ENCODE assay signal across 15 cellular contexts in the genomic region with DNA sequence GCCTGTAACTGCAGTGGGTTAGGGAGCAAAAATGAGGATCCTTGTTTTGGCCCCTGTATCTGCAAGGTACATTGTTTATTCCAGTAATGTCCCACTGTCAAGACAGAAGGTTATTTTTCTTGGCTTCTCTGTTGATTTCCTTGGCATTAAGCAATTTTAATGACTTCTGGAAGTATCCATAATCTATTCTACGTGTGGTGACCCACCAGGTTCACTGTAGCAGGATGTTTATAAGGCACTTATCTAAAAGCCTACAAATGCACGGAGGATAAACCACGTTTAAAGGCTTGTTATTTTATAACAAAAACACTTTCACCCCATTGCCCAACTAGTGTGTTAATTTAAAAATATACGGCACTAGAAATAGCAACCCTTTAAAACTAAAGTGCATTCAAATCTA.
A peak's percentile ranks its signal among the peaks of the same experiment; 100 is the strongest.
DNase-seq lines count a peak whose midpoint lies in the region; ATAC-seq and TF ChIP-seq lines count a peak whose summit lies in the region.
"Had no signal": no experiment of that assay in that cellular context is flagged by ENCODE, and none has a peak within 500 bp of the region (broad histone marks: within the 10 kb centered on the region; RNA-seq: fewer than 3 reads in every experiment).

No MANE protein-coding gene starts in this region.

- no peak overlapping the region for H3K4ac ChIP-seq in neuronal stem cell (ENCODE audit: low read length)

- no peak overlapping the region for H2BK120ac ChIP-seq in neuronal stem cell (ENCODE audit: low read depth, low read length)

- H3K9ac ChIP-seq in neuronal stem cell (ENCODE audit: low read depth, low read length, poor library complexity): no peak overlapping the region
- H3K9ac ChIP-seq: BLaER1 had no signal

- H4K8ac ChIP-seq in neuronal stem cell (ENCODE audit: low read depth, low read length): no peak overlapping the region

- H3K14ac ChIP-seq in neuronal stem cell (ENCODE audit: low read length): no peak overlapping the region

- no peak overlapping the region for H4K91ac ChIP-seq in neuronal stem cell (ENCODE audit: low read depth, low read length, poor library complexity)

- POLR2A ChIA-PET in HEK293 (lab: Yijun Ruan, JAX): no interaction called here
- POLR2A ChIA-PET in WTC11 (lab: Charles Lee): no interaction called here

- intact Hi-C loops in heart right ventricle (cut with DNase I) (no loop called here), left cardiac atrium (cut with DNase I) (no loop called here)

- H3K36me3 Mint-ChIP-seq in WTC11: no peaks in the 10 kb centered on the region
- H3K36me3 Mint-ChIP-seq: CD14-positive monocyte had no signal

- H3K4me1 ChIP-seq in heart right ventricle: peaks cover 0 to 45% (median 21%) of the 10 kb centered on the region in 9 donors
- H3K4me1 ChIP-seq in HEK293 (ENCODE audit: control insufficient read depth, insufficient read depth, low read length): peaks cover 14% of the 10 kb centered on the region; the same call in 1 of the 2 replicates
- H3K4me1 ChIP-seq in neuronal stem cell (ENCODE audit: control insufficient read depth in 2 of 2, insufficient read depth in 1 of 2, low read depth in 1 of 2, low read length in 2 of 2): no peaks in the 10 kb centered on the region
- H3K4me1 ChIP-seq: BLaER1 had no signal

- H3K4me2 ChIP-seq in neuronal stem cell (ENCODE audit: insufficient read depth, low read length, poor library complexity, severe bottlenecking): no peak overlapping the region
- H3K4me2 ChIP-seq: BLaER1 had no signal

- H3K27me3 Mint-ChIP-seq in WTC11 (ENCODE audit: low read depth): no peaks in the 10 kb centered on the region

- H3K27ac ChIP-seq in heart right ventricle (no peak overlapping the region), HEK293 (ENCODE audit: extremely low read depth, low read depth, low read length) (no peak overlapping the region), neuronal stem cell (replicated peaks; ENCODE audit: low read length) (no peak overlapping the region), caudate nucleus (ENCODE audit: low read depth, low read length) (no peak overlapping the region)
- H3K27ac ChIP-seq: BLaER1 had no signal

- no peaks in the 10 kb centered on the region for H3K9me3 Mint-ChIP-seq in WTC11

- WGBS in heart right ventricle, 2 donors: 41 to 42% methylated on average over 4 of the region's 4 CpGs
- WGBS in neuronal stem cell (ENCODE audit: extremely low coverage in 2 of 2, insufficient read length in 2 of 2, insufficient replicate concordance in 1 of 2), 2 donors: no CpG with 5 or more reads among the region's 4 CpGs

- no peak overlapping the region for H3K4me3 ChIP-seq in heart right ventricle
- H3K4me3 ChIP-seq in HEK293 (ENCODE audit: low read depth, low read length): no peak overlapping the region
- H3K4me3 ChIP-seq in neuronal stem cell (ENCODE audit: low read length in 2 of 2): no peak overlapping the region
- H3K4me3 ChIP-seq: BLaER1 had no signal

- no peak overlapping the region for H3K18ac ChIP-seq in neuronal stem cell (ENCODE audit: low read length)

- no peak overlapping the region for H3K27ac Mint-ChIP-seq in WTC11
- H3K27ac Mint-ChIP-seq: CD14-positive monocyte; CD4-positive, alpha-beta memory T cell had no signal

- H3K9me3 ChIP-seq in heart right ventricle (no peaks in the 10 kb centered on the region), HEK293 (ENCODE audit: control insufficient read depth, insufficient read depth, low read depth, low read length) (no peaks in the 10 kb centered on the region), neuronal stem cell (replicated peaks in 1 of 2; ENCODE audit: control insufficient read depth in 2 of 2, insufficient read depth in 1 of 2, low read depth in 1 of 2, low read length in 2 of 2) (no peaks in the 10 kb centered on the region)
- H3K9me3 ChIP-seq: BLaER1 had no signal

- H3K36me3 ChIP-seq in heart right ventricle (peaks cover 0 to 53% (median 5%) of the 10 kb centered on the region in 9 donors), HEK293 (ENCODE audit: control insufficient read depth in 2 of 2, insufficient read depth in 1 of 2, low read length in 2 of 2) (no peaks in the 10 kb centered on the region), neuronal stem cell (replicated peaks in 1 of 2; ENCODE audit: control insufficient read depth in 2 of 2, insufficient read depth in 2 of 2, low read length in 2 of 2) (no peaks in the 10 kb centered on the region)
- H3K36me3 ChIP-seq: BLaER1 had no signal

- H2BK12ac ChIP-seq in neuronal stem cell (ENCODE audit: low read length): no peak overlapping the region

- no peak for DNase-seq in heart right ventricle
- no peak for DNase-seq in left cardiac atrium
- DNase-seq in neuronal stem cell (ENCODE audit: low spot score): no peak
- DNase-seq in caudate nucleus (lab: John Stamatoyannopoulos, UW): no peak
- DNase-seq in WTC11 (ENCODE audit: low spot score): no peak
- DNase-seq: 8988T; CD4-positive, alpha-beta memory T cell; DMS79 treated with DMSO at 0.1 percent for 48 hours; GF-D8; GOT3; H7 had no signal

- no peak overlapping the region for H2BK15ac ChIP-seq in neuronal stem cell (ENCODE audit: low read length)

- H3K79me1 ChIP-seq in neuronal stem cell (ENCODE audit: low read depth, low read length): no peaks in the 10 kb centered on the region

- H3K4me1 Mint-ChIP-seq in WTC11: peaks cover 10% of the 10 kb centered on the region
- H3K4me1 Mint-ChIP-seq: CD14-positive monocyte had no signal

- no peak overlapping the region for H2AK5ac ChIP-seq in neuronal stem cell (ENCODE audit: low read depth, low read length)

- no peak for TF ChIP-seq CTCF in heart right ventricle (IDR thresholded peaks at IDR 0.05)
- TF ChIP-seq CTCF in HEK293 (tag by site-specific recombination; IDR thresholded peaks at IDR 0.05): no peak
- no peak for TF ChIP-seq CTCF in WTC11 (IDR thresholded peaks at IDR 0.05)

- no peak overlapping the region for H2BK5ac ChIP-seq in neuronal stem cell (ENCODE audit: low read length)

- peak overlapping the region; percentile 36 for H2AFZ ChIP-seq in neuronal stem cell (ENCODE audit: low read length)

- H3K4me3 Mint-ChIP-seq in WTC11: no peak overlapping the region
- H3K4me3 Mint-ChIP-seq: CD14-positive monocyte; CD4-positive, alpha-beta memory T cell had no signal

- peak in 6 of 8 donors; percentile 20 to 57 (median 38) for ATAC-seq in heart right ventricle
- no peak for ATAC-seq in left cardiac atrium
- ATAC-seq in GM21360 (IDR thresholded peaks at IDR 0.05; ENCODE audit: unreplicated experiment): no peak
- ATAC-seq in WTC11: no peak

- CTCF ChIA-PET in HEK293 (lab: Yijun Ruan, JAX) (no interaction called here), WTC11 (lab: Charles Lee) (no interaction called here)

- no peak overlapping the region for H3K23ac ChIP-seq in neuronal stem cell (ENCODE audit: low read depth, low read length, poor library complexity)

- H3K27me3 ChIP-seq in heart right ventricle (no peaks in the 10 kb centered on the region), neuronal stem cell (ENCODE audit: control insufficient read depth in 3 of 3, insufficient read depth in 3 of 3, low read depth in 1 of 3, low read length in 3 of 3) (no peaks in the 10 kb centered on the region)
- H3K27me3 ChIP-seq: BLaER1 had no signal

TF ChIP-seq in HEK293, 187 proteins besides CTCF, POLR2A, EP300 and RAD21 (continues in another document):
- TF ChIP-seq OSR2 (tag by site-specific recombination; IDR thresholded peaks at IDR 0.05): 0 out of 2 replicates have a peak, but pooled peaks have one; percentile 32
- 0 out of 2 replicates have a peak, but pooled peaks have one; percentile 34 for TF ChIP-seq ZXDB (tag by site-specific recombination; IDR thresholded peaks at IDR 0.05)
- no peak for TF ChIP-seq ZNF146 (tag by site-specific recombination; IDR thresholded peaks at IDR 0.05)
- TF ChIP-seq FEZF1 (tag by site-specific recombination; IDR thresholded peaks at IDR 0.05): peak; percentile 42
- TF ChIP-seq ZNF585B (tag by site-specific recombination; IDR thresholded peaks at IDR 0.05): peak; percentile 47; the same call in 1 of the 2 replicates
- peak; percentile 16; the same call in 1 of the 2 replicates for TF ChIP-seq ZNF843 (tag by site-specific recombination; IDR thresholded peaks at IDR 0.05)
- TF ChIP-seq ZNF571 (tag by site-specific recombination; IDR thresholded peaks at IDR 0.05): no peak

TF ChIP-seq in WTC11, 78 proteins besides CTCF, POLR2A, EP300 and RAD21:
- TF ChIP-seq NR2C2 (CRISPR knock-in tag; IDR thresholded peaks at IDR 0.05) (no peak), NFATC4 (CRISPR knock-in tag; IDR thresholded peaks at IDR 0.05) (no peak), GTF2I (CRISPR knock-in tag; conservative IDR thresholded peaks at IDR 0.05) (no peak), FOXJ3 (CRISPR knock-in tag; IDR thresholded peaks at IDR 0.05; ENCODE audit: borderline replicate concordance) (no peak), GABPB1 (CRISPR knock-in tag; IDR thresholded peaks at IDR 0.05) (no peak)
- TF ChIP-seq, protein P1, sequence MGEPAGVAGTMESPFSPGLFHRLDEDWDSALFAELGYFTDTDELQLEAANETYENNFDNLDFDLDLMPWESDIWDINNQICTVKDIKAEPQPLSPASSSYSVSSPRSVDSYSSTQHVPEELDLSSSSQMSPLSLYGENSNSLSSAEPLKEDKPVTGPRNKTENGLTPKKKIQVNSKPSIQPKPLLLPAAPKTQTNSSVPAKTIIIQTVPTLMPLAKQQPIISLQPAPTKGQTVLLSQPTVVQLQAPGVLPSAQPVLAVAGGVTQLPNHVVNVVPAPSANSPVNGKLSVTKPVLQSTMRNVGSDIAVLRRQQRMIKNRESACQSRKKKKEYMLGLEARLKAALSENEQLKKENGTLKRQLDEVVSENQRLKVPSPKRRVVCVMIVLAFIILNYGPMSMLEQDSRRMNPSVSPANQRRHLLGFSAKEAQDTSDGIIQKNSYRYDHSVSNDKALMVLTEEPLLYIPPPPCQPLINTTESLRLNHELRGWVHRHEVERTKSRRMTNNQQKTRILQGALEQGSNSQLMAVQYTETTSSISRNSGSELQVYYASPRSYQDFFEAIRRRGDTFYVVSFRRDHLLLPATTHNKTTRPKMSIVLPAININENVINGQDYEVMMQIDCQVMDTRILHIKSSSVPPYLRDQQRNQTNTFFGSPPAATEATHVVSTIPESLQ (CRISPR knock-in tag; IDR thresholded peaks at IDR 0.05): no peak
- TF ChIP-seq, protein P2, sequence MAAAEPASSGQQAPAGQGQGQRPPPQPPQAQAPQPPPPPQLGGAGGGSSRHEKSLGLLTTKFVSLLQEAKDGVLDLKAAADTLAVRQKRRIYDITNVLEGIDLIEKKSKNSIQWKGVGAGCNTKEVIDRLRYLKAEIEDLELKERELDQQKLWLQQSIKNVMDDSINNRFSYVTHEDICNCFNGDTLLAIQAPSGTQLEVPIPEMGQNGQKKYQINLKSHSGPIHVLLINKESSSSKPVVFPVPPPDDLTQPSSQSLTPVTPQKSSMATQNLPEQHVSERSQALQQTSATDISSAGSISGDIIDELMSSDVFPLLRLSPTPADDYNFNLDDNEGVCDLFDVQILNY (CRISPR knock-in tag; IDR thresholded peaks at IDR 0.05): no peak

Comparison
In these comparisons a context has a peak if more than half of its experiments do, and no peak if none do; other contexts are left out.
1. ATAC-seq: peak in heart right ventricle (6 of 8); none in left cardiac atrium (0 of 2), GM21360 (single experiment) and WTC11 (single experiment).